ENCODE assay signal across 22 cellular contexts in genomic region chr9:130993303-130994030, GRCh38. TPM values are rescaled to one million over a fixed set of nuclear protein-coding genes. Genes with fewer than 3 reads are reported as not detected.
"Had no signal": no experiment of that assay in that cellular context is flagged by ENCODE, and none has a peak within 500 bp of the region (broad histone marks: within the 10 kb centered on the region; RNA-seq: fewer than 3 reads in every experiment).

No MANE protein-coding gene starts in this region.

- ATAC-seq: heart left ventricle; naive thymus-derived CD4-positive, alpha-beta T cell had no signal

- H3K4me3 Mint-ChIP-seq: naive thymus-derived CD4-positive, alpha-beta T cell; nephron progenitor cell had no signal

- H3K9me3 ChIP-seq: heart left ventricle, ovary, right atrium auricular region, stomach, thoracic aorta, transverse colon had no signal

- H3K27ac Mint-ChIP-seq: naive thymus-derived CD4-positive, alpha-beta T cell; nephron progenitor cell had no signal

- H3K36me3 ChIP-seq: heart left ventricle, ovary, right atrium auricular region, stomach, thoracic aorta, transverse colon had no signal

- H3K9me3 Mint-ChIP-seq: nephron progenitor cell had no signal

- H3K36me3 Mint-ChIP-seq: naive thymus-derived CD4-positive, alpha-beta T cell had no signal

- H3K27me3 ChIP-seq: ovary, right atrium auricular region had no signal

- H3K4me3 ChIP-seq: heart left ventricle, ovary, right atrium auricular region, stomach, thoracic aorta, transverse colon had no signal

- H3K27ac ChIP-seq: heart left ventricle, ovary, right atrium auricular region, stomach, thoracic aorta, transverse colon had no signal

- DNase-seq: dermis blood vessel endothelial cell; effector CD4-positive, alpha-beta T cell; foreskin melanocyte; hypothalamus; kidney glomerular epithelial cell; naive thymus-derived CD4-positive, alpha-beta T cell; nephron progenitor cell; ovary; small intestine; stimulated activated CD4-positive, alpha-beta T cell treated with anti-CD3 and anti-CD28 coated beads, Interleukin-12 subunit alpha, Interleukin-12 subunit beta, amount 100 ng/mL, for 4 hours; stimulated activated naive CD4-positive, alpha-beta T cell; stomach; substantia nigra; transverse colon had no signal

- H3K4me1 ChIP-seq: transverse colon had no signal

RNA-seq across cellular contexts. Expression of gene FIBCD1, which starts 54.4 kb away (rescaled TPM):
- total RNA-seq: glomerular endothelial cell; liver; lung microvascular endothelial cell; mesenteric fat pad; mononuclear cell; naive thymus-derived CD4-positive, alpha-beta T cell; thoracic aorta had no signal
- polyA plus RNA-seq: liver; naive thymus-derived CD4-positive, alpha-beta T cell had no signal
